In the genomic region with DNA sequence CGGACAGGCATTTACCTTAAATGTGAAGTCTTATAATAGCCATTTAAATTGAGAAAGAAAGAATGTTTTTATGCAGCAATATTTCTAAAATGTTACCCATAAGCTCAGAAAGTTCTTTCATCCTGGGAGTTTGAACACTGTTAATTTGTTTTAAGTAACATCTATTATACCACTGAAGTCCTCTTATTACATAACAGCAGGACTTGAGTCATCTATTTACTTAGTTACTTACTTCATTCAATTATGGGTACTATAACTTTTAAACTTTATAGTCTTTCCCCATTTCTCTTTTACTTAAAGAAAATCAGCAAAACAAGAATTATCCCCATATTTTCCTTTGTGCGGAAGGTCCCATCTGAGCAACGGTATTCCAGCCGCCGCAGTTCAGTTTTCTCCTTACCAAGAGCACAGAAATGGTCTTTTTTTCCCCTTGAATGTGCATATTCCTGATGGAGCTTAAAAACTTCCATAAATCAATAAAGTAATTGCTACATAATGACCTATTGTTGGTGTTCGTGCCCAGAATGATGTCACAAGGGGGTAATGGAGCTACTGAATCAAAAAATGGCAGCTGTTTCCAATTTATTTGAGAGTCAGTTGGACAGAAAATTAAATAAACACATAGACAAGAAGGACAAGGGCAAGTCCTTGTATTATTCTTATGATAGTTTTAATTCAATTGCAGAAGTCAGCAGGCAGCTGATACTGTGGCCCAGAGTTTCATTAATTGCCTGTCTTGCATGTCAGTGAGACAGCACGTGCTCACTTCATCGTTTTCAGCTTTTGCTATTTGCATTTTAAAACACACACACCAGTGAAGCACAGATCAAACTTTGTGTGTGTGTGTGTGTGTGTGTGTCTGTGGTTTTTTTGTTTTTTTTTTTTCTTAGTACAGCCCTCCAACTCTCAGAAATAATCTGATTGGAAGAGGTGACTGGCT, we compare ENCODE assay signal across 23 cellular contexts.
A peak's percentile ranks its signal among the peaks of the same experiment; 100 is the strongest.
DNase-seq lines count a peak whose midpoint lies in the region; ATAC-seq, FAIRE-seq and TF ChIP-seq lines count a peak whose summit lies in the region.
"Had no signal": no experiment of that assay in that cellular context is flagged by ENCODE, and none has a peak within 500 bp of the region (broad histone marks: within the 10 kb centered on the region; RNA-seq: fewer than 3 reads in every experiment).

No MANE protein-coding gene starts in this region.

- H3K9ac ChIP-seq in astrocyte (ENCODE audit: low read length) (no peak overlapping the region), neural cell (ENCODE audit: low read length) (no peak overlapping the region), HepG2 (ENCODE audit: insufficient read depth, low read depth, low read length) (no peak overlapping the region)

- H3K27me3 Mint-ChIP-seq in astrocyte (ENCODE audit: low read depth, unreplicated experiment) (no peaks in the 10 kb centered on the region), Caco-2 (ENCODE audit: insufficient read depth, unreplicated experiment) (peaks cover 5% of the 10 kb centered on the region)
- H3K27me3 Mint-ChIP-seq: activated CD4-positive, alpha-beta T cell treated with anti-CD3 and anti-CD28 coated beads, Interleukin-2, amount 10 ng/mL, durations not matched to agents 7 days and 5 days had no signal

- H3K9me3 Mint-ChIP-seq in astrocyte (ENCODE audit: unreplicated experiment), result no peaks in the 10 kb centered on the region
- H3K9me3 Mint-ChIP-seq in Caco-2 (ENCODE audit: unreplicated experiment), result no peaks in the 10 kb centered on the region
- H3K9me3 Mint-ChIP-seq: activated CD4-positive, alpha-beta T cell treated with anti-CD3 and anti-CD28 coated beads, Interleukin-2, amount 10 ng/mL, durations not matched to agents 7 days and 5 days; nephron; stimulated activated effector memory CD8-positive, alpha-beta T cell treated with anti-CD3 and anti-CD28 coated beads, Interleukin-12 subunit alpha, Interleukin-12 subunit beta, amount 100 ng/mL, for 72 hours had no signal

- H3K27ac Mint-ChIP-seq in astrocyte (ENCODE audit: unreplicated experiment) (no peak overlapping the region), Caco-2 (ENCODE audit: unreplicated experiment) (no peak overlapping the region)
- H3K27ac Mint-ChIP-seq: activated CD4-positive, alpha-beta T cell treated with anti-CD3 and anti-CD28 coated beads, Interleukin-2, amount 10 ng/mL, durations not matched to agents 7 days and 5 days; stimulated activated effector memory CD8-positive, alpha-beta T cell treated with anti-CD3 and anti-CD28 coated beads, Interleukin-12 subunit alpha, Interleukin-12 subunit beta, amount 100 ng/mL, for 72 hours had no signal

- H4K20me1 ChIP-seq in astrocyte (ENCODE audit: insufficient read depth, low read length), result no peaks in the 10 kb centered on the region
- no peaks in the 10 kb centered on the region for H4K20me1 ChIP-seq in neural cell (ENCODE audit: insufficient read depth)
- H4K20me1 ChIP-seq in HepG2 (ENCODE audit: insufficient read depth, low read length), result no peaks in the 10 kb centered on the region

- BruUV-seq in Caco-2 (replicated peaks; lab: Mats Ljungman, UMichigan) (no TSS peak), HepG2 (replicated peaks; lab: Mats Ljungman, UMichigan) (no TSS peak)

- H3K27me3 ChIP-seq in astrocyte (ENCODE audit: insufficient read depth, low read length) (no peaks in the 10 kb centered on the region), neural cell (ENCODE audit: insufficient read depth, low read depth, low read length) (no peaks in the 10 kb centered on the region), Caco-2 (replicated peaks; ENCODE audit: control insufficient read depth, insufficient read depth, low read length) (no peaks in the 10 kb centered on the region), HepG2 (ENCODE audit: control insufficient read depth in 1 of 2, insufficient read depth in 2 of 2, low read length in 2 of 2) (no peaks in the 10 kb centered on the region)
- H3K27me3 ChIP-seq: adrenal gland, foreskin keratinocyte had no signal

- no peak for TF ChIP-seq RAD21 in neural cell (conservative IDR thresholded peaks at IDR 0.05)
- TF ChIP-seq RAD21 in HepG2 (CRISPR knock-in tag; IDR thresholded peaks at IDR 0.05), result no peak

- WGBS in HepG2 (ENCODE audit: low lambda C conversion rate), result 47% methylated on average over 8 of the region's 8 CpGs

- no peaks in the 10 kb centered on the region for H3F3A ChIP-seq in neural cell (ENCODE audit: insufficient read depth, low read length, poor library complexity, severe bottlenecking)

- TF ChIP-seq EP300 in neural cell (conservative IDR thresholded peaks at IDR 0.05; ENCODE audit: poor library complexity, severe bottlenecking) (no peak), HepG2 (IDR thresholded peaks at IDR 0.05; ENCODE audit: low read depth in 2 of 2, low read length in 2 of 2) (no peak), HepG2 (CRISPR knock-in tag; IDR thresholded peaks at IDR 0.05; ENCODE audit: borderline replicate concordance) (no peak)

- in situ Hi-C loops in HepG2 (cut with HindIII; ENCODE audit: extremely low pct_ligation_motif_present, low pct_unique_long_range_greater_than_20kb), result no loop called here

- H3K4me3 Mint-ChIP-seq in astrocyte (ENCODE audit: unreplicated experiment) (no peak overlapping the region), Caco-2 (ENCODE audit: unreplicated experiment) (no peak overlapping the region)
- H3K4me3 Mint-ChIP-seq: activated CD4-positive, alpha-beta T cell treated with anti-CD3 and anti-CD28 coated beads, Interleukin-2, amount 10 ng/mL, durations not matched to agents 7 days and 5 days; nephron; stimulated activated effector memory CD8-positive, alpha-beta T cell treated with anti-CD3 and anti-CD28 coated beads, Interleukin-12 subunit alpha, Interleukin-12 subunit beta, amount 100 ng/mL, for 72 hours had no signal

- H3K27ac ChIP-seq in astrocyte (ENCODE audit: low read depth, low read length), result no peak overlapping the region
- H3K27ac ChIP-seq in neural cell (ENCODE audit: low read length), result no peak overlapping the region
- no peak overlapping the region for H3K27ac ChIP-seq in HepG2 (ENCODE audit: extremely low read length, insufficient read depth, low read length)
- H3K27ac ChIP-seq: adrenal gland, foreskin keratinocyte had no signal

- peaks cover 17% of the 10 kb centered on the region for H3K4me1 Mint-ChIP-seq in astrocyte (ENCODE audit: low read depth, unreplicated experiment)
- H3K4me1 Mint-ChIP-seq in Caco-2 (ENCODE audit: low read depth, unreplicated experiment), result no peaks in the 10 kb centered on the region
- H3K4me1 Mint-ChIP-seq: activated CD4-positive, alpha-beta T cell treated with anti-CD3 and anti-CD28 coated beads, Interleukin-2, amount 10 ng/mL, durations not matched to agents 7 days and 5 days; stimulated activated effector memory CD8-positive, alpha-beta T cell treated with anti-CD3 and anti-CD28 coated beads, Interleukin-12 subunit alpha, Interleukin-12 subunit beta, amount 100 ng/mL, for 72 hours had no signal

- no peaks in the 10 kb centered on the region for H3K79me2 ChIP-seq in astrocyte (ENCODE audit: insufficient read depth, low read length)
- no peaks in the 10 kb centered on the region for H3K79me2 ChIP-seq in neural cell (replicated peaks; ENCODE audit: insufficient read depth, low read length)
- no peaks in the 10 kb centered on the region for H3K79me2 ChIP-seq in HepG2 (ENCODE audit: insufficient read depth, low read length)

- POLR2A ChIA-PET in HEK293T (lab: Yijun Ruan, JAX) (no interaction called here), Caco-2 (lab: Charles Lee) (no interaction called here), HepG2 (lab: Yijun Ruan, JAX) (no interaction called here)

- DNase-seq in HEK293T (ENCODE audit: extremely low spot score) (no peak), NCI-H446 (lab: John Stamatoyannopoulos, UW) (peak; percentile 84 to 85), astrocyte (ENCODE audit: low read depth) (peak; percentile 42), Caco-2 (no peak), HepG2 (ENCODE audit: low spot score) (no peak), glomerular visceral epithelial cell (ENCODE audit: extremely low spot score) (no peak), dedifferentiated amniotic fluid mesenchymal stem cell (ENCODE audit: extremely low spot score) (no peak)
- DNase-seq: activated CD4-positive, alpha-beta T cell treated with anti-CD3 and anti-CD28 coated beads, Interleukin-2, amount 10 ng/mL, durations not matched to agents 7 days and 5 days; activated CD8-positive, alpha-beta memory T cell treated with anti-CD3 and anti-CD28 coated beads, Interleukin-2, amount 50 U/mL, for 4 hours; activated gamma-delta T cell; adrenal gland; AML-193; effector memory CD4-positive, alpha-beta T cell; foreskin keratinocyte; NCI-H2029; SW 1271 had no signal

- H3K9me3 ChIP-seq in astrocyte (ENCODE audit: insufficient read depth, low read depth, low read length) (no peaks in the 10 kb centered on the region), neural cell (ENCODE audit: low read length) (no peaks in the 10 kb centered on the region), Caco-2 (no peaks in the 10 kb centered on the region; the same call in 1 of the 2 replicates), HepG2 (ENCODE audit: low read length) (no peaks in the 10 kb centered on the region)
- H3K9me3 ChIP-seq: adrenal gland had no signal

- H3K9me2 ChIP-seq in neural cell (ENCODE audit: insufficient read depth, low read length), result no peaks in the 10 kb centered on the region

- intact Hi-C loops in Caco-2 (cut with micrococcal nuclease; ENCODE audit: unreplicated experiment), result no loop called here
- intact Hi-C loops in HepG2 (cut with micrococcal nuclease; ENCODE audit: unreplicated experiment), result no loop called here

- no peak overlapping the region for H3K4me3 ChIP-seq in astrocyte (ENCODE audit: insufficient read depth, low read depth, low read length)
- H3K4me3 ChIP-seq in neural cell (ENCODE audit: low read length), result peak overlapping the region; percentile 21
- no peak overlapping the region for H3K4me3 ChIP-seq in Caco-2 (ENCODE audit: low read depth, low read length)
- H3K4me3 ChIP-seq in HepG2 (replicated peaks in 1 of 3; ENCODE audit: insufficient read depth in 1 of 3, low read depth in 2 of 3, low read length in 3 of 3), result no peak overlapping the region
- H3K4me3 ChIP-seq: adrenal gland had no signal

- H3K4me2 ChIP-seq in astrocyte (ENCODE audit: low read length) (no peak overlapping the region), neural cell (ENCODE audit: low read length) (no peak overlapping the region), HepG2 (ENCODE audit: low read depth, low read length) (no peak overlapping the region)

- CTCF ChIA-PET in HEK293T (lab: Yijun Ruan, JAX) (interaction anchor here (0.7 kb wide), 1 partner anchor 37 kb away, joined by 3 read pairs; no protein-coding TSS in a partner anchor), Caco-2 (lab: Charles Lee) (no interaction called here), HepG2 (lab: Yijun Ruan, JAX; ENCODE audit: low intra/inter-chr PET ratio, low total read pairs) (no interaction called here)

- ATAC-seq in HepG2, result no peak
- ATAC-seq: Panc1; stimulated activated effector memory CD8-positive, alpha-beta T cell treated with anti-CD3 and anti-CD28 coated beads, Interleukin-12 subunit alpha, Interleukin-12 subunit beta, amount 100 ng/mL, for 72 hours had no signal

- TF ChIP-seq CTCF in astrocyte (IDR thresholded peaks at IDR 0.05; ENCODE audit: insufficient read depth, low read depth, low read length) (no peak), neural cell (IDR thresholded peaks at IDR 0.05; ENCODE audit: poor library complexity, severe bottlenecking) (no peak), Caco-2 (IDR thresholded peaks at IDR 0.05; ENCODE audit: insufficient read depth in 1 of 2, low read depth in 1 of 2, low read length in 1 of 2, severe bottlenecking in 1 of 2, unreplicated experiment in 1 of 2) (no peak), HepG2 (CRISPR knock-in tag; IDR thresholded peaks at IDR 0.05) (no peak)

- H2AFZ ChIP-seq in astrocyte (ENCODE audit: low read depth, low read length) (no peak overlapping the region), neural cell (ENCODE audit: low read depth, low read length) (no peak overlapping the region), HepG2 (ENCODE audit: low read length) (no peak overlapping the region)

- H3K36me3 ChIP-seq in astrocyte (ENCODE audit: insufficient read depth, low read length), result no peaks in the 10 kb centered on the region
- H3K36me3 ChIP-seq in neural cell (ENCODE audit: insufficient read depth, low read length), result no peaks in the 10 kb centered on the region
- H3K36me3 ChIP-seq in Caco-2 (ENCODE audit: control insufficient read depth, insufficient read depth, low read length), result no peaks in the 10 kb centered on the region
- H3K36me3 ChIP-seq in HepG2 (replicated peaks in 1 of 2; ENCODE audit: control insufficient read depth in 1 of 2, insufficient read depth in 2 of 2, low read length in 2 of 2), result no peaks in the 10 kb centered on the region
- H3K36me3 ChIP-seq: adrenal gland had no signal

- no peaks in the 10 kb centered on the region for H3K36me3 Mint-ChIP-seq in astrocyte (ENCODE audit: low read depth, unreplicated experiment)
- no peaks in the 10 kb centered on the region for H3K36me3 Mint-ChIP-seq in Caco-2 (ENCODE audit: insufficient read depth, unreplicated experiment)
- H3K36me3 Mint-ChIP-seq: stimulated activated effector memory CD8-positive, alpha-beta T cell treated with anti-CD3 and anti-CD28 coated beads, Interleukin-12 subunit alpha, Interleukin-12 subunit beta, amount 100 ng/mL, for 72 hours had no signal

- no peak for TF ChIP-seq POLR2A in HepG2 (IDR thresholded peaks at IDR 0.05; ENCODE audit: insufficient read depth in 1 of 2, low read depth in 2 of 2, low read length in 2 of 2)

- FAIRE-seq in astrocyte (lab: Jason Lieb, UNC) (no peak), HepG2 (lab: Jason Lieb, UNC) (no peak)
- FAIRE-seq: G401.6, HTR-8/SVneo, TTC549 had no signal

- H3K4me1 ChIP-seq in astrocyte (ENCODE audit: insufficient read depth, low read length), result peaks cover 4% of the 10 kb centered on the region
- H3K4me1 ChIP-seq in Caco-2, result no peaks in the 10 kb centered on the region
- H3K4me1 ChIP-seq in HepG2 (ENCODE audit: insufficient read depth, low read length), result no peaks in the 10 kb centered on the region
- H3K4me1 ChIP-seq: adrenal gland had no signal

Comparison
In these comparisons a context has a peak if more than half of its experiments do, and no peak if none do; other contexts are left out.
1. DNase-seq: peak in NCI-H446 (2 of 2) and astrocyte (single experiment); none in HEK293T (single experiment), Caco-2 (0 of 2), HepG2 (single experiment), glomerular visceral epithelial cell (single experiment) and dedifferentiated amniotic fluid mesenchymal stem cell (single experiment).